In the genomic region with DNA sequence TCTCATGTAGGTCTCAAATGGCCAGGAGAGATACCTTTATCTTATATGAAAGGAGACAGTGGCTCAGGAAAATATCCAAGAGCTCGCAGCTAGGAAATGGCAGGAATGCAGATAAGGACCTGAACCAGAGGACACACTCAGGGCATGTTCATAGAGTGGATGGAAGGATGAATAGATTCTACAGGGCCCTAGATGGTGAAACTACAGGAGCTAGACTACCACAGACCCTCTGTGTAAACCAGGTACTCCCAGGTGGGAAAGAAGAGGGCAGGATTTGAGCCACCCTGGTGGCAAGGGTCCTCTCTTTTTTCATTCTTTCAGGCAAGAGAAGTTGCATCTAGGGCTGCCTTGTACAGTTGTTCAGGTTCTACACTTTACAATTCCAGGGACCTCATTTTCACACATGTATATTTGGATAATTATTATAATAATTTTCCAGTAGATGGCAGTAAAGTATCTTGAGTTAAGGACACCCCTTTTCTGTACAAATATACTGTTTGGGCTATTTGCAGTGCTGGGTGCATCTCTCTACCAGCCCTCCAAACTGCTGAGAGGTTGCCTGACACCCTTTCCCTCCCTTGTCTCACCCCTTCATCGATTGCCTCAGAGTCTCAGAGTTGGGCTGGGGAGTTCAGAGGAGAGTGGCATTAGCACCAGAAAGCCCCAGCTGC, we compare ENCODE assay signal across 9 cellular contexts. TPM values are rescaled to one million over a fixed set of nuclear protein-coding genes. Genes with fewer than 3 reads are reported as not detected.
DNase-seq lines count a peak whose midpoint lies in the region; ATAC-seq and TF ChIP-seq lines count a peak whose summit lies in the region.
"Had no signal": no experiment of that assay in that cellular context is flagged by ENCODE, and none has a peak within 500 bp of the region (broad histone marks: within the 10 kb centered on the region; RNA-seq: fewer than 3 reads in every experiment).

No MANE protein-coding gene starts in this region.

- no peaks in the 10 kb centered on the region for H3K36me3 ChIP-seq in endodermal cell (ENCODE audit: control insufficient read depth, insufficient read depth, low read length)

- TF ChIP-seq CTCF in endodermal cell (conservative IDR thresholded peaks at IDR 0.05) (no peak), mesothelial cell of epicardium (IDR thresholded peaks at IDR 0.05; ENCODE audit: unreplicated experiment) (no peak)

- H3K9me3 Mint-ChIP-seq in endodermal cell (no peaks in the 10 kb centered on the region), mesothelial cell of epicardium (no peaks in the 10 kb centered on the region)
- H3K9me3 Mint-ChIP-seq: dendritic cell treated with granulocyte-macrophage colony-stimulating factor and Interleukin-4, amounts not matched to agents 40 ng/mL and 50 ng/mL, for 4 days had no signal

- no peak overlapping the region for H3K4me3 ChIP-seq in endodermal cell (ENCODE audit: low read length)

- no peaks in the 10 kb centered on the region for H3K4me1 ChIP-seq in endodermal cell (ENCODE audit: control insufficient read depth, insufficient read depth, low read length)

- peaks cover 2% of the 10 kb centered on the region for H3K27me3 ChIP-seq in endodermal cell (ENCODE audit: control insufficient read depth, insufficient read depth, low read length, poor library complexity, severe bottlenecking)

- no peak overlapping the region for H3K27ac ChIP-seq in endodermal cell (ENCODE audit: low read depth, low read length)

- H3K4me1 Mint-ChIP-seq in T-helper 17 cell (no peaks in the 10 kb centered on the region), endodermal cell (no peaks in the 10 kb centered on the region), mesothelial cell of epicardium (no peaks in the 10 kb centered on the region)

- WGBS in endodermal cell (ENCODE audit: insufficient coverage in 1 of 2, insufficient read length in 1 of 2), 2 experiments, result 59 to 70% methylated on average over 2 of the region's 2 CpGs

- H3K9me3 ChIP-seq in T-helper 17 cell (ENCODE audit: control insufficient read depth, low read length, poor library complexity, severe bottlenecking) (no peaks in the 10 kb centered on the region), endodermal cell (ENCODE audit: control insufficient read depth, low read length) (no peaks in the 10 kb centered on the region)

- ATAC-seq in T-helper 17 cell, result peak; percentile 59

- H3K27me3 Mint-ChIP-seq in T-helper 17 cell (peaks cover 67% of the 10 kb centered on the region), endodermal cell (ENCODE audit: insufficient read depth) (peaks cover 24% of the 10 kb centered on the region), mesothelial cell of epicardium (ENCODE audit: low read depth) (peaks cover 44% of the 10 kb centered on the region)

- H3K27ac Mint-ChIP-seq in T-helper 17 cell (no peak overlapping the region), endodermal cell (no peak overlapping the region), mesothelial cell of epicardium (no peak overlapping the region)
- H3K27ac Mint-ChIP-seq: dendritic cell treated with granulocyte-macrophage colony-stimulating factor and Interleukin-4, amounts not matched to agents 40 ng/mL and 50 ng/mL, for 4 days had no signal

- H3K36me3 Mint-ChIP-seq in T-helper 17 cell (ENCODE audit: low read depth), result peaks cover 2% of the 10 kb centered on the region
- H3K36me3 Mint-ChIP-seq in endodermal cell (ENCODE audit: low read depth), result no peaks in the 10 kb centered on the region
- H3K36me3 Mint-ChIP-seq in mesothelial cell of epicardium, result no peaks in the 10 kb centered on the region

- DNase-seq in EH (ENCODE audit: low read depth) (peak; percentile 37), MV-4-11 (lab: John Stamatoyannopoulos, UW) (peak; percentile 53), T-helper 17 cell (no peak), hepatic stellate cell (ENCODE audit: low spot score) (peak; percentile 59), 8988T (no peak), endodermal cell (no peak), COLO668 (lab: John Stamatoyannopoulos, UW; ENCODE audit: unreplicated experiment) (no peak), mesothelial cell of epicardium (ENCODE audit: low spot score in 2 of 2, unreplicated experiment in 2 of 2) (no peak)

- no peak overlapping the region for H3K9ac ChIP-seq in endodermal cell (ENCODE audit: extremely low read depth, low read length, poor library complexity, severe bottlenecking)

- H3K4me3 Mint-ChIP-seq in T-helper 17 cell (no peak overlapping the region), endodermal cell (no peak overlapping the region), mesothelial cell of epicardium (no peak overlapping the region)
- H3K4me3 Mint-ChIP-seq: dendritic cell treated with granulocyte-macrophage colony-stimulating factor and Interleukin-4, amounts not matched to agents 40 ng/mL and 50 ng/mL, for 4 days had no signal

RNA-seq across cellular contexts. Expression of a gene that starts 10.5 kb away (rescaled TPM):
- total RNA-seq in T-helper 17 cell (not detected), endodermal cell (1 to 10 TPM in 1 of 2 donors, under 1 TPM in 1; 0.38 to 1.7 TPM), mesothelial cell of epicardium (not detected in 3 replicates)
- polyA plus RNA-seq in endodermal cell (2013, experiment 1 of 2), result 9.5 TPM
- polyA plus RNA-seq in endodermal cell (2013, experiment 2 of 2), result 8.9 TPM

RNA-seq across cellular contexts. Expression of a gene that starts 29.5 kb away (rescaled TPM):
- 1 to 10 TPM in 1 of 2 donors, under 1 TPM in 1; 0.65 to 1.1 TPM for total RNA-seq in T-helper 17 cell
- total RNA-seq in endodermal cell, result 1 to 10 TPM; 1.1 to 1.6 TPM
- polyA plus RNA-seq in endodermal cell (2013, experiment 1 of 2), result 3.0 TPM
- 3.4 TPM for polyA plus RNA-seq in endodermal cell (2013, experiment 2 of 2)
- total RNA-seq in mesothelial cell of epicardium, result 6.2 to 7.7 TPM (median 7.0 TPM) in 3 replicates

RNA-seq across cellular contexts. Expression of a gene that starts 54.0 kb away (rescaled TPM):
- 10 to 100 TPM; 11.2 to 13.4 TPM for total RNA-seq in T-helper 17 cell
- total RNA-seq in endodermal cell, result 10 to 100 TPM; 16.2 to 22.5 TPM
- polyA plus RNA-seq in endodermal cell (2013, experiment 1 of 2), result 19.9 TPM
- polyA plus RNA-seq in endodermal cell (2013, experiment 2 of 2), result 21.3 TPM
- total RNA-seq in mesothelial cell of epicardium, result 21.9 to 22.9 TPM (median 22.4 TPM) in 3 replicates

Comparison
In these comparisons a context has a peak if more than half of its experiments do, and no peak if none do; other contexts are left out.
1. DNase-seq: peak in EH (single experiment), MV-4-11 (single experiment) and hepatic stellate cell (single experiment); none in T-helper 17 cell (0 of 3), 8988T (single experiment), endodermal cell (single experiment), COLO668 (single experiment) and mesothelial cell of epicardium (0 of 2).